Comparison of ENCODE assay signal across 18 cellular contexts in genomic region chr12:56990648-56991318, GRCh38. TPM values are rescaled to one million over a fixed set of nuclear protein-coding genes. Genes with fewer than 3 reads are reported as not detected.
DNase-seq lines count a peak whose midpoint lies in the region; ATAC-seq and TF ChIP-seq lines count a peak whose summit lies in the region.
"Had no signal": no experiment of that assay in that cellular context is flagged by ENCODE, and none has a peak within 500 bp of the region (broad histone marks: within the 10 kb centered on the region; RNA-seq: fewer than 3 reads in every experiment).

No MANE protein-coding gene starts in this region.

- H3K4me1 ChIP-seq in IMR-90 (ENCODE audit: control insufficient read depth, insufficient read depth, low read length): peaks cover 4% of the 10 kb centered on the region
- H3K4me1 ChIP-seq in esophagus (ENCODE audit: control insufficient read depth in 2 of 2, insufficient read depth in 2 of 2, low read length in 1 of 2): peaks cover 0 to 12% of the 10 kb centered on the region in 2 donors
- H3K4me1 ChIP-seq in gastrocnemius medialis: peaks cover 0 to 6% of the 10 kb centered on the region in 2 donors

- H3K4me1 Mint-ChIP-seq in HFFc6 (ENCODE audit: low read depth): peaks cover 41% of the 10 kb centered on the region
- H3K4me1 Mint-ChIP-seq in T-cell: peaks cover 9 to 15% (median 15%) of the 10 kb centered on the region in 3 donors

- H2AK9ac ChIP-seq in IMR-90 (replicated peaks; ENCODE audit: low read depth, low read length, poor library complexity): no peak overlapping the region

- WGBS in IMR-90 (ENCODE audit: extremely low coverage in 2 of 2, insufficient read length in 1 of 2), 2 experiments: no CpG with 5 or more reads among the region's 7 CpGs
- 42 to 56% methylated on average over 7 of the region's 7 CpGs for WGBS in esophagus, 2 donors

- H3K27me3 ChIP-seq in IMR-90 (ENCODE audit: control insufficient read depth, insufficient read depth, low read length) (no peaks in the 10 kb centered on the region), esophagus (ENCODE audit: control insufficient read depth in 1 of 2, insufficient read depth in 2 of 2, low read length in 2 of 2) (no peaks in the 10 kb centered on the region), gastrocnemius medialis (no peaks in the 10 kb centered on the region)

- H3K36me3 Mint-ChIP-seq in HFFc6 (ENCODE audit: low read depth): no peaks in the 10 kb centered on the region; the same call in 1 of the 2 replicates
- peaks cover 3% of the 10 kb centered on the region for H3K36me3 Mint-ChIP-seq in T-cell

- H2BK5ac ChIP-seq in IMR-90 (ENCODE audit: low read depth, low read length, poor library complexity, severe bottlenecking): no peak overlapping the region

- peaks cover 5% of the 10 kb centered on the region; the same call in 1 of the 2 replicates for H3K36me3 ChIP-seq in IMR-90 (ENCODE audit: control insufficient read depth, insufficient read depth, low read length)
- no peaks in the 10 kb centered on the region for H3K36me3 ChIP-seq in SK-N-MC (ENCODE audit: insufficient read depth, low read length)
- peaks cover 2 to 4% of the 10 kb centered on the region in 2 donors for H3K36me3 ChIP-seq in esophagus (ENCODE audit: control insufficient read depth in 2 of 2, insufficient read depth in 2 of 2, low read length in 1 of 2)
- H3K36me3 ChIP-seq in gastrocnemius medialis: peaks cover 0 to 8% of the 10 kb centered on the region in 2 donors
- H3K36me3 ChIP-seq: HAP-1 had no signal

- no peak for ATAC-seq in IMR-90 (ENCODE audit: low read depth)
- ATAC-seq in gastrocnemius medialis: no peak
- no peak for ATAC-seq in HG02870 (IDR thresholded peaks at IDR 0.05; ENCODE audit: unreplicated experiment)
- no peak for ATAC-seq in T-cell (replicated peaks in 1 of 4)
- ATAC-seq: activated CD8-positive, alpha-beta T cell treated with anti-CD3 and anti-CD28 coated beads, Interleukin-2, amount 10 ng/mL, durations not matched to agents 7 days and 5 days; SK-N-SH treated with all-trans-retinoic acid at 6 μM for 48 hours had no signal

- dilution Hi-C loops in IMR-90 (cut with HindIII; ENCODE audit: low sequenced_read_pairs, unreplicated experiment): no loop called here

- POLR2A ChIA-PET in IMR-90 (lab: Charles Lee; ENCODE audit: unreplicated experiment): no interaction called here
- POLR2A ChIA-PET in T-cell (lab: Charles Lee): no interaction called here

- H3K9me3 ChIP-seq in IMR-90 (ENCODE audit: control insufficient read depth, insufficient read depth, low read length) (no peaks in the 10 kb centered on the region), SK-N-MC (ENCODE audit: low read depth, low read length) (no peaks in the 10 kb centered on the region), esophagus (ENCODE audit: control insufficient read depth in 2 of 2, insufficient read depth in 1 of 2, low read depth in 1 of 2, low read length in 1 of 2) (no peaks in the 10 kb centered on the region), gastrocnemius medialis (no peaks in the 10 kb centered on the region)
- H3K9me3 ChIP-seq: HAP-1 had no signal

- TF ChIP-seq CTCF in IMR-90 (conservative IDR thresholded peaks at IDR 0.05; ENCODE audit: low read depth, low read length): no peak
- TF ChIP-seq CTCF in gastrocnemius medialis (IDR thresholded peaks at IDR 0.05 in 4 of 5, conservative IDR thresholded peaks at IDR 0.05 in 1 of 5): no peak
- TF ChIP-seq CTCF in HFFc6 (IDR thresholded peaks at IDR 0.05): no peak

- H3K27me3 Mint-ChIP-seq in HFFc6 (ENCODE audit: insufficient read depth): peaks cover 10% of the 10 kb centered on the region
- H3K27me3 Mint-ChIP-seq in T-cell: no peaks in the 10 kb centered on the region

- in situ Hi-C loops in IMR-90 (cut with MboI; ENCODE audit: low sequenced_read_pairs) (loop anchor here (25.0 kb wide), 1 partner anchor 478 kb away; the partner anchor contains the start of gene RBMS2), gastrocnemius medialis (cut with MboI; ENCODE audit: low sequenced_read_pairs in 4 of 4) (no loop called here)

- H3K56ac ChIP-seq in IMR-90 (ENCODE audit: extremely low read depth, insufficient read depth, low read length): no peak overlapping the region

- H4K91ac ChIP-seq in IMR-90 (ENCODE audit: insufficient read depth, low read depth, low read length): no peak overlapping the region

- no peak overlapping the region for H3K18ac ChIP-seq in IMR-90 (ENCODE audit: low read depth, low read length)

- H3K4me2 ChIP-seq in IMR-90 (ENCODE audit: low read depth, low read length): no peak overlapping the region

- no TSS peak for BruUV-seq in IMR-90 (replicated peaks; lab: Mats Ljungman, UMichigan)

- H3K9me3 Mint-ChIP-seq in HFFc6: no peaks in the 10 kb centered on the region
- H3K9me3 Mint-ChIP-seq in T-cell: no peaks in the 10 kb centered on the region
- H3K9me3 Mint-ChIP-seq: activated T-helper 2 cell treated with anti-CD3 and anti-CD28 coated beads, Interferon-gamma antibody, Interleukin-2, Interleukin-4, amounts not matched to agents 10 μg/mL and 5 μg/mL and 100 μg/mL, durations not matched to agents 14 hours and 24 hours and 36 hours; CD14-positive monocyte had no signal

- H3K4ac ChIP-seq in IMR-90 (ENCODE audit: low read depth, low read length): no peak overlapping the region; the same call in 1 of the 2 replicates

- H3K23ac ChIP-seq in IMR-90 (ENCODE audit: low read depth, low read length): peak overlapping the region; percentile 34; the same call in 1 of the 2 replicates

- TF ChIP-seq POLR2A in IMR-90 (IDR thresholded peaks at IDR 0.05; ENCODE audit: low read depth, low read length): no peak
- TF ChIP-seq POLR2A in gastrocnemius medialis (IDR thresholded peaks at IDR 0.05): no peak

- H3K4me3 Mint-ChIP-seq in HFFc6 (no peak overlapping the region), T-cell (no peak overlapping the region)
- H3K4me3 Mint-ChIP-seq: activated CD8-positive, alpha-beta T cell treated with anti-CD3 and anti-CD28 coated beads, Interleukin-2, amount 10 ng/mL, durations not matched to agents 7 days and 5 days had no signal

- no peak overlapping the region for H2BK120ac ChIP-seq in IMR-90 (ENCODE audit: low read depth, low read length)

- H3K14ac ChIP-seq in IMR-90 (replicated peaks; ENCODE audit: low read depth, low read length): 0 out of 2 replicates have a peak overlapping the region, but pooled peaks have one; percentile 2

- H3K4me3 ChIP-seq in IMR-90 (ENCODE audit: insufficient read depth, low read depth, low read length): no peak overlapping the region
- no peak overlapping the region for H3K4me3 ChIP-seq in SK-N-MC
- no peak overlapping the region for H3K4me3 ChIP-seq in esophagus (ENCODE audit: low read depth in 1 of 2, low read length in 2 of 2)
- no peak overlapping the region for H3K4me3 ChIP-seq in gastrocnemius medialis
- H3K4me3 ChIP-seq: HAP-1 had no signal

- intact Hi-C loops in IMR-90 (cut with micrococcal nuclease): no loop called here
- intact Hi-C loops in gastrocnemius medialis (cut with DNase I; ENCODE audit: low total_unique reads): no loop called here

- H3K9ac ChIP-seq in IMR-90 (ENCODE audit: low read depth, low read length) (no peak overlapping the region), SK-N-MC (ENCODE audit: insufficient read length) (peak overlapping the region; percentile 53)

- H3K27ac Mint-ChIP-seq in HFFc6 (no peak overlapping the region), T-cell (no peak overlapping the region)
- H3K27ac Mint-ChIP-seq: activated T-helper 2 cell treated with anti-CD3 and anti-CD28 coated beads, Interferon-gamma antibody, Interleukin-2, Interleukin-4, amounts not matched to agents 10 μg/mL and 5 μg/mL and 100 μg/mL, durations not matched to agents 14 hours and 24 hours and 36 hours had no signal

- H2AFZ ChIP-seq in IMR-90 (replicated peaks; ENCODE audit: low read length, poor library complexity): no peak overlapping the region

- H4K20me1 ChIP-seq in IMR-90 (ENCODE audit: insufficient read depth, low read length): peaks cover 3% of the 10 kb centered on the region; the same call in 1 of the 2 replicates

- H3K79me1 ChIP-seq in IMR-90 (ENCODE audit: low read depth in 1 of 2, low read length in 2 of 2): no peaks in the 10 kb centered on the region

- no peak for TF ChIP-seq RAD21 in IMR-90 (IDR thresholded peaks at IDR 0.05; ENCODE audit: low read length)

- no peak overlapping the region for H2BK20ac ChIP-seq in IMR-90 (ENCODE audit: low read depth, low read length)

- no peak overlapping the region for H4K5ac ChIP-seq in IMR-90 (ENCODE audit: low read depth, low read length)

- CTCF ChIA-PET in IMR-90 (lab: Yijun Ruan, JAX): interaction anchor here (1.0 kb wide), 1 partner anchor 10 kb away, joined by 3 read pairs; no protein-coding TSS in a partner anchor
- CTCF ChIA-PET in T-cell (lab: Charles Lee): no interaction called here

- DNase-seq in IMR-90: no peak
- no peak for DNase-seq in SK-N-MC (ENCODE audit: low read depth, low spot score)
- no peak for DNase-seq in gastrocnemius medialis
- no peak for DNase-seq in HFFc6
- no peak for DNase-seq in T-cell
- DNase-seq: activated CD8-positive, alpha-beta T cell treated with anti-CD3 and anti-CD28 coated beads, Interleukin-2, amount 10 ng/mL, durations not matched to agents 7 days and 5 days; DMS153; kidney glomerular epithelial cell; NCI-H2081; NCI-H524; stimulated activated CD4-positive, alpha-beta T cell treated with anti-CD3 and anti-CD28 coated beads, Interleukin-4, amount 100 ng/mL, for 4 hours had no signal

- no peak overlapping the region for H2BK15ac ChIP-seq in IMR-90 (ENCODE audit: low read depth, low read length)

- no peak overlapping the region for H4K8ac ChIP-seq in IMR-90 (ENCODE audit: low read depth in 2 of 2, low read length in 2 of 2)

- H3K9me1 ChIP-seq in IMR-90 (ENCODE audit: insufficient read depth, low read length): 0 out of 2 replicates have a peak, but pooled peaks cover 2% of the 10 kb centered on the region

- H2AK5ac ChIP-seq in IMR-90 (ENCODE audit: low read depth, low read length): no peak overlapping the region

- H3K27ac ChIP-seq in IMR-90 (ENCODE audit: insufficient read depth, low read length) (no peak overlapping the region), SK-N-MC (peak overlapping the region; percentile 57; the same call in 1 of the 2 replicates), esophagus (ENCODE audit: low read depth in 2 of 2, low read length in 1 of 2) (peak overlapping the region; percentile 11 to 56), gastrocnemius medialis (peak overlapping the region in 3 of 4 donors; percentile 9 to 26 (median 21))

RNA-seq across cellular contexts. Expression of gene ZBTB39, which starts 15.6 kb away (rescaled TPM):
- 5.2 and 5.3 TPM in 2 replicates for total RNA-seq in IMR-90 (2012; rRNA removed)
- 3.6 and 4.0 TPM in 2 replicates for polyA plus RNA-seq in IMR-90 (2012; rRNA removed)
- 1.7 and 2.0 TPM in 2 replicates for polyA plus RNA-seq in IMR-90 (2012; cell fraction: cytosol; rRNA removed)
- 2.0 and 3.8 TPM in 2 replicates for polyA plus RNA-seq in IMR-90 (2012; cell fraction: nucleus; rRNA removed; ENCODE audit: low replicate concordance)
- 1 to 10 TPM; 1.2 to 1.4 TPM for polyA plus RNA-seq in esophagus
- total RNA-seq in gastrocnemius medialis: 1 to 10 TPM; 2.2 to 3.8 (median 2.8) TPM
- total RNA-seq in HFFc6 (2021; fragmentation: NEBNext Ultra II Directional; extraction: Animal tissue kit (Norgen Biotek cat#: 25700)): 1 to 10 TPM; 3.6 to 4.6 (median 3.9) TPM
- 10 to 100 TPM in 3 of 5 donors, 1 to 10 TPM in 2; 7.9 to 11.2 (median 11.0) TPM for total RNA-seq in T-cell

RNA-seq across cellular contexts. Expression of gene TAC3, which starts 25.5 kb away (rescaled TPM):
- total RNA-seq in IMR-90 (2012; rRNA removed) (not detected in 2 replicates), gastrocnemius medialis (not detected), T-cell (under 1 TPM in 2 of 5 donors, not detected in 3; 0.55 to 0.63 TPM)
- polyA plus RNA-seq in IMR-90 (2012; rRNA removed) (0.94 and 1.4 TPM in 2 replicates), esophagus (under 1 TPM in 1 of 2 donors, not detected in 1; 0.16 TPM)
- 1.6 and 2.0 TPM in 2 replicates for polyA plus RNA-seq in IMR-90 (2012; cell fraction: cytosol; rRNA removed)
- polyA plus RNA-seq in IMR-90 (2012; cell fraction: nucleus; rRNA removed; ENCODE audit: low replicate concordance): 0.33 and 1.3 TPM in 2 replicates
- not detected for total RNA-seq in HFFc6 (2021; fragmentation: NEBNext Ultra II Directional; extraction: Animal tissue kit (Norgen Biotek cat#: 25700))
- total RNA-seq: activated CD8-positive, alpha-beta T cell treated with anti-CD3 and anti-CD28 coated beads, Interleukin-2, amount 10 ng/mL, durations not matched to agents 7 days and 5 days; activated T-helper 2 cell treated with anti-CD3 and anti-CD28 coated beads, Interferon-gamma antibody, Interleukin-2, Interleukin-4, amounts not matched to agents 10 μg/mL and 5 μg/mL and 100 μg/mL, durations not matched to agents 14 hours and 24 hours and 36 hours; omental fat pad had no signal
- polyA plus RNA-seq: CD14-positive monocyte had no signal

RNA-seq across cellular contexts. Expression of gene RDH16, which starts 33.4 kb away (rescaled TPM):
- total RNA-seq in IMR-90 (2012; rRNA removed): not detected in 2 replicates
- not detected in 2 replicates for polyA plus RNA-seq in IMR-90 (2012; rRNA removed)
- 0.01 TPM in 1 of 2 replicates, not detected in the other for polyA plus RNA-seq in IMR-90 (2012; cell fraction: cytosol; rRNA removed)
- 0.21 and 0.56 TPM in 2 replicates for polyA plus RNA-seq in IMR-90 (2012; cell fraction: nucleus; rRNA removed; ENCODE audit: low replicate concordance)
- polyA plus RNA-seq in esophagus: under 1 TPM; 0.62 to 0.69 TPM
- 1 to 10 TPM in 1 of 4 donors, under 1 TPM in 3; 0.56 to 1.1 (median 0.67) TPM for total RNA-seq in gastrocnemius medialis
- not detected for total RNA-seq in HFFc6 (2021; fragmentation: NEBNext Ultra II Directional; extraction: Animal tissue kit (Norgen Biotek cat#: 25700))
- total RNA-seq in T-cell: 1 to 10 TPM in 3 of 5 donors, under 1 TPM in 2; 0.98 to 1.6 (median 1.1) TPM
- polyA plus RNA-seq: CD14-positive monocyte had no signal

RNA-seq across cellular contexts. Expression of gene SDR9C7, which starts 56.6 kb away (rescaled TPM):
- total RNA-seq in IMR-90 (2012; rRNA removed): not detected in 2 replicates
- not detected in 2 replicates for polyA plus RNA-seq in IMR-90 (2012; rRNA removed)
- polyA plus RNA-seq in IMR-90 (2012; cell fraction: cytosol; rRNA removed): not detected in 2 replicates
- not detected in 2 replicates for polyA plus RNA-seq in IMR-90 (2012; cell fraction: nucleus; rRNA removed; ENCODE audit: low replicate concordance)
- polyA plus RNA-seq in esophagus: 10 to 100 TPM in 1 of 2 donors, 1 to 10 TPM in 1; 9.4 to 16.8 TPM
- total RNA-seq in gastrocnemius medialis: under 1 TPM in 1 of 4 donors, not detected in 3; 0.27 TPM
- not detected for total RNA-seq in HFFc6 (2021; fragmentation: NEBNext Ultra II Directional; extraction: Animal tissue kit (Norgen Biotek cat#: 25700))
- total RNA-seq in T-cell: not detected
- total RNA-seq: activated CD8-positive, alpha-beta T cell treated with anti-CD3 and anti-CD28 coated beads, Interleukin-2, amount 10 ng/mL, durations not matched to agents 7 days and 5 days; activated T-helper 2 cell treated with anti-CD3 and anti-CD28 coated beads, Interferon-gamma antibody, Interleukin-2, Interleukin-4, amounts not matched to agents 10 μg/mL and 5 μg/mL and 100 μg/mL, durations not matched to agents 14 hours and 24 hours and 36 hours; omental fat pad had no signal
- polyA plus RNA-seq: CD14-positive monocyte had no signal

RNA-seq across cellular contexts. Expression of gene MYO1A, which starts 59.1 kb away (rescaled TPM):
- total RNA-seq in IMR-90 (2012; rRNA removed) (under 0.01 TPM in 1 of 2 replicates, not detected in the other), gastrocnemius medialis (1 to 10 TPM in 1 of 4 donors, under 1 TPM in 1, not detected in 2; 0.56 to 1.2 TPM), T-cell (1 to 10 TPM in 4 of 5 donors, under 1 TPM in 1; 0.54 to 2.2 (median 1.4) TPM)
- polyA plus RNA-seq in IMR-90 (2012; rRNA removed) (not detected in 2 replicates), esophagus (under 1 TPM; 0.12 to 0.31 TPM)
- polyA plus RNA-seq in IMR-90 (2012; cell fraction: cytosol; rRNA removed): not detected in 2 replicates
- polyA plus RNA-seq in IMR-90 (2012; cell fraction: nucleus; rRNA removed; ENCODE audit: low replicate concordance): 0.14 and 0.17 TPM in 2 replicates
- under 1 TPM in 1 of 6 experiments, not detected in 5; 0.23 TPM for total RNA-seq in HFFc6 (2021; fragmentation: NEBNext Ultra II Directional; extraction: Animal tissue kit (Norgen Biotek cat#: 25700))
